Comparison of ENCODE assay signal across 17 cellular contexts in the genomic region with DNA sequence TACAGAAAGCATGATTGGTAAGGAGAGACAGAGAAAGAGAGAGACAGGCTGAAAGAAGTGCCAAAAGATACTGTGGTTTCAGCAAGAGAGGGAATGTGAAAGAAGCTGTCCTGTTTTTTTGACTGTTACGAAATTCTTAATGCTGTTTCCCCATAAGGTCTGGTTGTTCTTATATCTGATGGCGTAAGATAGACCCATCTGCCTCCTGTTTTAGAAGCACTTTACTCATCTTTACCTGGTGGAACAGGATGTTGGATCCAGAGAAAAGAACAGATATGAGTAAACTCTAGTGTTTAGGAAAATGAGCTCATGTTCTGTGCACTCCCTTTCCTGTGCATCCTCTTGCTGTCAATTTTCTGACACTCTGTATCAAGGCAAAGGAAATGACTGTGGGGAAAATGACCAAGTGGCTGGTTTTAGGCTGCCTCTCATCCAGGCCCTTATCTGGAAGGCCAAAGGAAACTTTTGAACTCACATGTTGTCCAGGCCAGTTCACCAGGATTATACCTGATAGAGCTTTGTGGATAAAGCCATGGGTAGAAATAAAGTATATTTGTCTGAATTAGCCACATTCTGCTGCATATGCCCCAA.
"Had no signal": no experiment of that assay in that cellular context is flagged by ENCODE, and none has a peak within 500 bp of the region (broad histone marks: within the 10 kb centered on the region; RNA-seq: fewer than 3 reads in every experiment).

No MANE protein-coding gene starts in this region.

- H3K36me3 ChIP-seq: gastrocnemius medialis, heart left ventricle, lower lobe of right lung, right lobe of liver had no signal

- H3K4me1 ChIP-seq: gastrocnemius medialis, heart left ventricle, lower lobe of right lung, psoas muscle, right lobe of liver had no signal

- H3K27ac ChIP-seq: gastrocnemius medialis, heart left ventricle, lower lobe of right lung, psoas muscle, right lobe of liver had no signal

- H3K4me3 ChIP-seq: gastrocnemius medialis, heart left ventricle, lower lobe of right lung, psoas muscle, right lobe of liver had no signal

- H3K27me3 ChIP-seq: heart left ventricle had no signal

- H3K9me3 ChIP-seq: gastrocnemius medialis, heart left ventricle, lower lobe of right lung, psoas muscle, right lobe of liver had no signal

- DNase-seq: activated B cell treated with CpG ODN at 0.5 μM for 24 hours; activated CD4-positive, alpha-beta T cell treated with anti-CD3 and anti-CD28 coated beads for 48 hours; activated CD8-positive, alpha-beta memory T cell treated with anti-CD3 and anti-CD28 coated beads, Interleukin-2, amount 50 U/mL, for 4 hours; activated CD8-positive, alpha-beta T cell treated with anti-CD3 and anti-CD28 coated beads, Interleukin-2, amount 10 ng/mL, durations not matched to agents 7 days and 5 days; activated gamma-delta T cell treated with Interleukin-2 at 50 U/mL for 16 hours; activated T-cell treated with anti-CD3 and anti-CD28 coated beads, Interleukin-2, amount 50 U/mL, for 48 hours; amygdala; cerebellar nuclear complex; effector memory CD4-positive, alpha-beta T cell; gastrocnemius medialis; heart left ventricle; immature natural killer cell; left cardiac atrium; lower lobe of right lung; psoas muscle; right lobe of liver; T-helper 9 cell had no signal
